In the genomic region with DNA sequence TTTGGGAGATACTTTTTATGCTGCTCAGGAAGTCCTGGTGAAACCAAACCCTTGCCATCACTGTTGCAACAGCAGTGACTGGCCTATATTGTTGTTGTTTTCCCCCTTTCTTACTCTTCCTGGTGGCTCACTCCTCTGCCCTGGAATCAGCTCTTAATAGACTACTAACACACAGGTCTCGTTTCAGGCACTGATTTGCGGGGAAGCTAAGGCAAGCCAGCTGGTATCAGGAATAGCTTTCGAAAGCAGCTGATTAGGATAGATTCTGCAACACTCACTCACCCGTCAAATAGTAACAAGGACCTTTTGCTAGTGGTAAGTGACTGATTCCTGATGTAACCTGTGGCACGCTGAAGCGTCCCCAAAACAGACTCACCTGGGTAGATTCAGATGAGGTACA, we compare ENCODE assay signal across 6 cellular contexts.
"Had no signal": no experiment of that assay in that cellular context is flagged by ENCODE, and none has a peak within 500 bp of the region (broad histone marks: within the 10 kb centered on the region; RNA-seq: fewer than 3 reads in every experiment).

No MANE protein-coding gene starts in this region.

- H3K4me3 Mint-ChIP-seq: H9, IgD-negative memory B cell had no signal

- H3K9me3 Mint-ChIP-seq: H9 had no signal

- H3K4me1 Mint-ChIP-seq: H9, IgD-negative memory B cell had no signal

- H3K27ac Mint-ChIP-seq: H9, IgD-negative memory B cell had no signal

- H3K4me3 ChIP-seq: GM23248 had no signal

- H3K36me3 Mint-ChIP-seq: IgD-negative memory B cell had no signal

- H2AFZ ChIP-seq: GM23248 had no signal

- DNase-seq: GM23248, H9, HCEC 1CT had no signal

- H3K9ac ChIP-seq: GM23248 had no signal

- H3K27me3 Mint-ChIP-seq: IgD-negative memory B cell had no signal

- ATAC-seq: HepG2 had no signal

- H3K27ac ChIP-seq: GM23248, HL-60 had no signal
